In genomic region chr1:6392880-6393399, GRCh38 we compare ENCODE assay signal across 8 cellular contexts. TPM values are rescaled to one million over a fixed set of nuclear protein-coding genes. Genes with fewer than 3 reads are reported as not detected.
DNase-seq lines count a peak whose midpoint lies in the region; ATAC-seq and TF ChIP-seq lines count a peak whose summit lies in the region.

No MANE protein-coding gene starts in this region.

- H3K4me1 ChIP-seq in thoracic aorta (ENCODE audit: control insufficient read depth in 1 of 2, low read depth in 2 of 2), result peaks cover 9 to 14% of the 10 kb centered on the region in 2 donors

- H3K36me3 Mint-ChIP-seq in activated CD8-positive, alpha-beta memory T cell treated with anti-CD3 and anti-CD28 coated beads, Interleukin-2, amount 10 ng/mL, durations not matched to agents 7 days and 5 days, result no peaks in the 10 kb centered on the region
- no peaks in the 10 kb centered on the region for H3K36me3 Mint-ChIP-seq in activated T-helper 17 cell treated with anti-CD3 and anti-CD28 coated beads, Interleukin-2, amount 50 U/mL, for 72 hours (ENCODE audit: low read depth)

- peak overlapping the region; percentile 81 for H3K27ac Mint-ChIP-seq in activated CD8-positive, alpha-beta memory T cell treated with anti-CD3 and anti-CD28 coated beads, Interleukin-2, amount 10 ng/mL, durations not matched to agents 7 days and 5 days
- H3K27ac Mint-ChIP-seq in activated T-helper 17 cell treated with anti-CD3 and anti-CD28 coated beads, Interleukin-2, amount 50 U/mL, for 72 hours, result no peak overlapping the region

- no peak for DNase-seq in activated CD8-positive, alpha-beta memory T cell treated with anti-CD3 and anti-CD28 coated beads, Interleukin-2, amount 10 ng/mL, durations not matched to agents 7 days and 5 days
- no peak for DNase-seq in activated CD8-positive, alpha-beta memory T cell treated with anti-CD3 and anti-CD28 coated beads, Interleukin-2, amount 50 U/mL, for 4 hours
- DNase-seq in islet precursor cell, result peak; percentile 60
- DNase-seq in thoracic aorta (ENCODE audit: low spot score), result no peak
- no peak for DNase-seq in NCI-H345 (lab: John Stamatoyannopoulos, UW)
- no peak for DNase-seq in stimulated activated CD4-positive, alpha-beta T cell treated with anti-CD3 and anti-CD28 coated beads, Interleukin-2, amount 100 ng/mL, for 48 hours

- no peaks in the 10 kb centered on the region for H3K27me3 Mint-ChIP-seq in activated CD8-positive, alpha-beta memory T cell treated with anti-CD3 and anti-CD28 coated beads, Interleukin-2, amount 10 ng/mL, durations not matched to agents 7 days and 5 days
- no peaks in the 10 kb centered on the region for H3K27me3 Mint-ChIP-seq in activated T-helper 17 cell treated with anti-CD3 and anti-CD28 coated beads, Interleukin-2, amount 50 U/mL, for 72 hours

- no peaks in the 10 kb centered on the region for H3K27me3 ChIP-seq in thoracic aorta (replicated peaks; ENCODE audit: insufficient read depth)

- no peak for TF ChIP-seq CTCF in thoracic aorta (IDR thresholded peaks at IDR 0.05)

- H3K4me3 Mint-ChIP-seq in activated CD8-positive, alpha-beta memory T cell treated with anti-CD3 and anti-CD28 coated beads, Interleukin-2, amount 10 ng/mL, durations not matched to agents 7 days and 5 days, result peak overlapping the region; percentile 84
- H3K4me3 Mint-ChIP-seq in activated T-helper 17 cell treated with anti-CD3 and anti-CD28 coated beads, Interleukin-2, amount 50 U/mL, for 72 hours, result peak overlapping the region; percentile 83

- peaks cover 35% of the 10 kb centered on the region for H3K4me1 Mint-ChIP-seq in activated CD8-positive, alpha-beta memory T cell treated with anti-CD3 and anti-CD28 coated beads, Interleukin-2, amount 10 ng/mL, durations not matched to agents 7 days and 5 days
- peaks cover 5% of the 10 kb centered on the region for H3K4me1 Mint-ChIP-seq in activated T-helper 17 cell treated with anti-CD3 and anti-CD28 coated beads, Interleukin-2, amount 50 U/mL, for 72 hours

- no peaks in the 10 kb centered on the region for H3K9me3 Mint-ChIP-seq in activated CD8-positive, alpha-beta memory T cell treated with anti-CD3 and anti-CD28 coated beads, Interleukin-2, amount 10 ng/mL, durations not matched to agents 7 days and 5 days (ENCODE audit: low read depth)
- H3K9me3 Mint-ChIP-seq in activated T-helper 17 cell treated with anti-CD3 and anti-CD28 coated beads, Interleukin-2, amount 50 U/mL, for 72 hours, result no peaks in the 10 kb centered on the region

- H3K36me3 ChIP-seq in thoracic aorta, result no peaks in the 10 kb centered on the region

- no peaks in the 10 kb centered on the region for H3K9me3 ChIP-seq in thoracic aorta

- H3K27ac ChIP-seq in thoracic aorta, result peak overlapping the region; percentile 94 to 96

- CTCF ChIA-PET in activated CD8-positive, alpha-beta memory T cell treated with anti-CD3 and anti-CD28 coated beads, Interleukin-2, amount 10 ng/mL, durations not matched to agents 7 days and 5 days (lab: Charles Lee), result interaction anchor here (0.7 to 9.2 kb wide), 14 partner anchors 8 to 147 kb away, joined by 3 to 58 read pairs (median 7); no protein-coding TSS in a partner anchor

- peak overlapping the region; percentile 94 for H3K4me3 ChIP-seq in thoracic aorta

- no peak for ATAC-seq in activated CD8-positive, alpha-beta memory T cell treated with anti-CD3 and anti-CD28 coated beads, Interleukin-2, amount 10 ng/mL, durations not matched to agents 7 days and 5 days
- peak; percentile 15 for ATAC-seq in HG03103 (IDR thresholded peaks at IDR 0.05; ENCODE audit: low read depth, unreplicated experiment)
- ATAC-seq in activated T-helper 17 cell treated with anti-CD3 and anti-CD28 coated beads, Interleukin-2, amount 50 U/mL, for 72 hours (replicated peaks), result no peak
- no peak for ATAC-seq in thoracic aorta (ENCODE audit: insufficient number of reproducible peaks, low FRiP score, low read depth)

RNA-seq across cellular contexts. Expression of gene ACOT7, which starts 0.6 kb away (rescaled TPM):
- total RNA-seq in activated CD8-positive, alpha-beta memory T cell treated with anti-CD3 and anti-CD28 coated beads, Interleukin-2, amount 10 ng/mL, durations not matched to agents 7 days and 5 days, result 10 to 100 TPM; 81.3 to 87.0 TPM
- total RNA-seq in activated T-helper 17 cell treated with anti-CD3 and anti-CD28 coated beads, Interleukin-2, amount 50 U/mL, for 72 hours, result 10 to 100 TPM; 43.5 to 96.3 TPM
- 10 to 100 TPM; 23.7 to 33.0 TPM for total RNA-seq in thoracic aorta

RNA-seq across cellular contexts. Expression of gene HES2, which starts 26.8 kb away (rescaled TPM):
- total RNA-seq in activated CD8-positive, alpha-beta memory T cell treated with anti-CD3 and anti-CD28 coated beads, Interleukin-2, amount 10 ng/mL, durations not matched to agents 7 days and 5 days, result under 1 TPM in 1 of 2 experiments, not detected in 1; 0.52 TPM
- total RNA-seq in activated T-helper 17 cell treated with anti-CD3 and anti-CD28 coated beads, Interleukin-2, amount 50 U/mL, for 72 hours, result under 1 TPM; 0.17 to 0.37 TPM
- total RNA-seq in thoracic aorta, result not detected

RNA-seq across cellular contexts. Expression of gene ESPN, which starts 31.6 kb away (rescaled TPM):
- under 1 TPM; 0.32 to 0.89 TPM for total RNA-seq in activated CD8-positive, alpha-beta memory T cell treated with anti-CD3 and anti-CD28 coated beads, Interleukin-2, amount 10 ng/mL, durations not matched to agents 7 days and 5 days
- total RNA-seq in activated T-helper 17 cell treated with anti-CD3 and anti-CD28 coated beads, Interleukin-2, amount 50 U/mL, for 72 hours, result 1 to 10 TPM in 1 of 2 donors, under 1 TPM in 1; 0.71 to 3.5 TPM
- total RNA-seq in thoracic aorta, result not detected
